Comparison of ENCODE assay signal across 14 cellular contexts in the genomic region with DNA sequence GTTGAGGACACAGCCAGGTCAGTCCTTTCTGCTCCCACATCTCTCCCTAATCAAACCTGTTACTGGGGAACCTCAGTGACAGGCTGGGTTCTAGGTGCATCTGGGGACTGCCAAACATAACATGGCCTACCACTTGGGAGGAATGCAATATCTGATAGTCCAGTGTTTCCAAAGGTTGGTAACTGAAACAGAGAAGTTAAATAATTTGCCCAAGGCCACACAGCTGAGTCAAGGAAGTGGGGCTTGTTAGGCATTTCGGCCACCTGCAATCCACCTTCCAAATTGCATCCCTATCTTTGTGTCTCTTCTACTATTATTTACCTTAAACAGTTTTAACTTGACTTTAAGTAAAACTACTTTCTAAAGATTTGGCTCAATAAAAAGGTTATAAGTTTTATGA.
DNase-seq lines count a peak whose midpoint lies in the region; ATAC-seq, FAIRE-seq and TF ChIP-seq lines count a peak whose summit lies in the region.
"Had no signal": no experiment of that assay in that cellular context is flagged by ENCODE, and none has a peak within 500 bp of the region (broad histone marks: within the 10 kb centered on the region; RNA-seq: fewer than 3 reads in every experiment).

No MANE protein-coding gene starts in this region.

- H3K27me3 ChIP-seq in H1 (replicated peaks in 1 of 4; ENCODE audit: control insufficient read depth in 3 of 4, extremely low read depth in 1 of 4, insufficient read depth in 3 of 4, low read length in 3 of 4) = no peaks in the 10 kb centered on the region
- H3K27me3 ChIP-seq in trophoblast cell (ENCODE audit: insufficient read depth, low read length) = no peaks in the 10 kb centered on the region
- H3K27me3 ChIP-seq in upper lobe of right lung = no peaks in the 10 kb centered on the region

- H4K8ac ChIP-seq in H1 (ENCODE audit: extremely low read depth, insufficient read depth, low read length) (0 out of 2 replicates have a peak overlapping the region, but pooled peaks have one; percentile 22), trophoblast cell (ENCODE audit: low read depth, low read length) (peak overlapping the region; percentile 62)

- peak overlapping the region; percentile 12 for H4K12ac ChIP-seq in trophoblast cell (ENCODE audit: low read depth, low read length)

- H2BK15ac ChIP-seq in H1 (ENCODE audit: low read length) = peak overlapping the region; percentile 96

- H3K36me3 ChIP-seq in H1 (ENCODE audit: control insufficient read depth in 2 of 4, insufficient read depth in 4 of 4, low read length in 3 of 4) (no peaks in the 10 kb centered on the region), trophoblast cell (ENCODE audit: control insufficient read depth in 1 of 2, insufficient read depth in 2 of 2, low read length in 2 of 2) (no peaks in the 10 kb centered on the region), upper lobe of right lung (no peaks in the 10 kb centered on the region)

- TF ChIP-seq CTCF in natural killer cell (IDR thresholded peaks at IDR 0.05) (no peak), H1 (IDR thresholded peaks at IDR 0.05; ENCODE audit: control extremely low read depth in 1 of 3, insufficient read depth in 1 of 3, low read depth in 1 of 3, low read length in 3 of 3) (no peak), upper lobe of right lung (IDR thresholded peaks at IDR 0.05) (no peak)

- no peak for TF ChIP-seq RAD21 in H1 (IDR thresholded peaks at IDR 0.05 in 1 of 2, conservative IDR thresholded peaks at IDR 0.05 in 1 of 2; ENCODE audit: low read depth in 2 of 2, low read length in 2 of 2)

- H3K9me3 ChIP-seq in H1 (ENCODE audit: insufficient read depth in 2 of 2, low read depth in 1 of 2, low read length in 1 of 2) (no peaks in the 10 kb centered on the region), trophoblast cell (ENCODE audit: insufficient read depth, low read depth, low read length) (no peaks in the 10 kb centered on the region), upper lobe of right lung (no peaks in the 10 kb centered on the region)

- H2BK12ac ChIP-seq in H1 (ENCODE audit: low read depth, low read length) (peak overlapping the region; percentile 98), trophoblast cell (ENCODE audit: low read length) (peak overlapping the region; percentile 81)

- H3K27ac ChIP-seq in H1 (ENCODE audit: low read depth, low read length) = peak overlapping the region; percentile 43
- no peak overlapping the region for H3K27ac ChIP-seq in trophoblast cell (ENCODE audit: low read depth, low read length)
- no peak overlapping the region for H3K27ac ChIP-seq in upper lobe of right lung

- H3K4me3 ChIP-seq in H1 (ENCODE audit: extremely low read depth in 1 of 4, insufficient read depth in 2 of 4, low read depth in 3 of 4, low read length in 4 of 4) = no peak overlapping the region
- H3K4me3 ChIP-seq in trophoblast cell (ENCODE audit: low read depth, low read length) = no peak overlapping the region
- no peak overlapping the region for H3K4me3 ChIP-seq in upper lobe of right lung
- H3K4me3 ChIP-seq: GM23338 had no signal

- TF ChIP-seq EP300 in H1 (IDR thresholded peaks at IDR 0.05; ENCODE audit: borderline replicate concordance in 1 of 2, low read depth in 2 of 2, low read length in 2 of 2) = no peak

- WGBS in H1 (ENCODE audit: extremely low coverage in 1 of 2, insufficient coverage in 1 of 2, insufficient read length in 1 of 2, insufficient replicate concordance in 2 of 2, low coverage in 1 of 2, low lambda C conversion rate in 2 of 2, missing lambda C conversion rate in 1 of 2), 2 experiments = 89% methylated on average over 1 of the region's 1 CpG; no CpG with 5 or more reads in 1 of the 2 experiments
- WGBS in trophoblast cell (ENCODE audit: extremely low coverage, insufficient coverage, insufficient read length) = no CpG with 5 or more reads among the region's 1 CpG

- no peaks in the 10 kb centered on the region for H3K23me2 ChIP-seq in H1 (ENCODE audit: low read depth, low read length)

- H2BK5ac ChIP-seq in H1 (ENCODE audit: low read depth, low read length) (peak overlapping the region; percentile 94), trophoblast cell (ENCODE audit: low read depth, low read length, poor library complexity) (peak overlapping the region; percentile 68)

- FAIRE-seq in H1 (lab: Jason Lieb, UNC) (no peak), urothelium cell line (lab: Jason Lieb, UNC) (peak; percentile 82)
- FAIRE-seq: GM12891, GM18507 had no signal

- no peaks in the 10 kb centered on the region for H3K9me3 Mint-ChIP-seq in natural killer cell
- H3K9me3 Mint-ChIP-seq in natural killer cell treated with Interleukin-12 subunit alpha and Interleukin-12 subunit beta and Interleukin-15 and Interleukin-18, amount 100 ng/mL, for 72 hours = no peaks in the 10 kb centered on the region
- H3K9me3 Mint-ChIP-seq: GM23338 had no signal

- no peak for DNase-seq in natural killer cell
- no peak for DNase-seq in natural killer cell treated with Interleukin-12 subunit alpha and Interleukin-12 subunit beta and Interleukin-15 and Interleukin-18, amount 100 ng/mL, for 72 hours (ENCODE audit: low spot score)
- DNase-seq in H1 (ENCODE audit: low read depth in 1 of 2, low spot score in 2 of 2) = no peak
- DNase-seq in trophoblast cell = no peak
- DNase-seq in urothelium cell line (ENCODE audit: low spot score) = no peak
- DNase-seq in upper lobe of right lung = no peak
- DNase-seq in dedifferentiated amniotic fluid mesenchymal stem cell (ENCODE audit: extremely low spot score) = no peak
- DNase-seq in kidney glomerular epithelial cell (lab: John Stamatoyannopoulos, UW) = no peak
- DNase-seq: NCI-H1694 treated with DMSO at 0.1 percent for 48 hours; NK-92 treated with Interleukin-12 subunit alpha and Interleukin-12 subunit beta, amount 100 ng/mL, for 24 hours; SHP77 treated with DMSO at 0.1 percent for 48 hours had no signal

- H3K4me3 Mint-ChIP-seq in natural killer cell = no peak overlapping the region
- H3K4me3 Mint-ChIP-seq in natural killer cell treated with Interleukin-12 subunit alpha and Interleukin-12 subunit beta and Interleukin-15 and Interleukin-18, amount 100 ng/mL, for 72 hours = no peak overlapping the region
- H3K4me3 Mint-ChIP-seq: GM23338 had no signal

- H3K23ac ChIP-seq in H1 (ENCODE audit: insufficient read length) (no peak overlapping the region), trophoblast cell (ENCODE audit: low read length) (no peak overlapping the region)

- H3K4me1 Mint-ChIP-seq in natural killer cell = peaks cover 36 to 54% of the 10 kb centered on the region in 2 donors
- peaks cover 9 to 32% of the 10 kb centered on the region in 2 donors for H3K4me1 Mint-ChIP-seq in natural killer cell treated with Interleukin-12 subunit alpha and Interleukin-12 subunit beta and Interleukin-15 and Interleukin-18, amount 100 ng/mL, for 72 hours (ENCODE audit: low read depth in 2 of 2)

- CTCF ChIA-PET in H1 (lab: Charles Lee; ENCODE audit: partially characterized antibody) = interaction anchor here (0.8 to 1.8 kb wide), 3 partner anchors 13 to 152 kb away, joined by 3 to 7 read pairs (median 3); no protein-coding TSS in a partner anchor

- H2BK120ac ChIP-seq in H1 (replicated peaks; ENCODE audit: low read depth, low read length) (peak overlapping the region; percentile 63), trophoblast cell (ENCODE audit: insufficient read depth, low read length, poor library complexity) (peak overlapping the region; percentile 72)

- no peaks in the 10 kb centered on the region for H3K79me1 ChIP-seq in H1 (ENCODE audit: low read depth, low read length)
- H3K79me1 ChIP-seq in trophoblast cell (ENCODE audit: low read length) = peaks cover 5% of the 10 kb centered on the region

- peak overlapping the region; percentile 53 for H4K91ac ChIP-seq in H1 (replicated peaks; ENCODE audit: insufficient read length, low read length)
- H4K91ac ChIP-seq in trophoblast cell (ENCODE audit: low read depth, low read length) = peak overlapping the region; percentile 86

- H3K14ac ChIP-seq in H1 (ENCODE audit: insufficient read length) (no peak overlapping the region), trophoblast cell (ENCODE audit: low read length) (peak overlapping the region; percentile 36)

- H3K9ac ChIP-seq in H1 (replicated peaks in 1 of 4; ENCODE audit: extremely low read depth in 1 of 4, low read depth in 3 of 4, low read length in 3 of 4) = no peak overlapping the region
- no peak overlapping the region for H3K9ac ChIP-seq in trophoblast cell (ENCODE audit: low read length)

- no peaks in the 10 kb centered on the region for H4K20me1 ChIP-seq in H1 (replicated peaks in 1 of 2; ENCODE audit: control insufficient read depth in 1 of 2, insufficient read depth in 2 of 2, low read length in 2 of 2)

- H3K27ac Mint-ChIP-seq in natural killer cell = peak overlapping the region; percentile 85 to 86
- no peak overlapping the region for H3K27ac Mint-ChIP-seq in natural killer cell treated with Interleukin-12 subunit alpha and Interleukin-12 subunit beta and Interleukin-15 and Interleukin-18, amount 100 ng/mL, for 72 hours

- no peaks in the 10 kb centered on the region for H3K27me3 Mint-ChIP-seq in natural killer cell (ENCODE audit: low read depth in 2 of 2)
- no peaks in the 10 kb centered on the region for H3K27me3 Mint-ChIP-seq in natural killer cell treated with Interleukin-12 subunit alpha and Interleukin-12 subunit beta and Interleukin-15 and Interleukin-18, amount 100 ng/mL, for 72 hours

- H2AK5ac ChIP-seq in H1 (ENCODE audit: low read depth, low read length) = peak overlapping the region; percentile 69; the same call in 1 of the 2 replicates
- H2AK5ac ChIP-seq in trophoblast cell (ENCODE audit: low read length) = peak overlapping the region; percentile 64

- H2AFZ ChIP-seq in H1 (ENCODE audit: low read length) (no peak overlapping the region), trophoblast cell (ENCODE audit: insufficient read depth, low read length, poor library complexity) (no peak overlapping the region)
- H2AFZ ChIP-seq: GM23338 had no signal

- H3K18ac ChIP-seq in H1 (ENCODE audit: extremely low read depth, low read length) (peak overlapping the region; percentile 71), trophoblast cell (ENCODE audit: low read length) (peak overlapping the region; percentile 90)

- H4K5ac ChIP-seq in H1 (ENCODE audit: insufficient read length, low read depth, low read length) = no peak overlapping the region

- peaks cover 0 to 6% (median under 1%) of the 10 kb centered on the region in 4 experiments; a peak in 3 of 7 replicates for H3K4me1 ChIP-seq in H1 (replicated peaks in 1 of 4; ENCODE audit: control insufficient read depth in 3 of 4, insufficient read depth in 4 of 4, low read length in 3 of 4)
- peaks cover 3 to 4% of the 10 kb centered on the region in 2 experiments for H3K4me1 ChIP-seq in trophoblast cell (ENCODE audit: control insufficient read depth in 1 of 2, insufficient read depth in 2 of 2, low read length in 2 of 2)
- H3K4me1 ChIP-seq in upper lobe of right lung = no peaks in the 10 kb centered on the region

- POLR2A ChIA-PET in H1 (lab: Charles Lee; ENCODE audit: partially characterized antibody) = no interaction called here

- H3K56ac ChIP-seq in H1 (replicated peaks; ENCODE audit: insufficient read length, low read depth, low read length) = no peak overlapping the region

- no peak for TF ChIP-seq POLR2A in H1 (IDR thresholded peaks at IDR 0.05; ENCODE audit: control extremely low read depth in 1 of 2, low read depth in 2 of 2, low read length in 2 of 2)

- peak overlapping the region; percentile 98; the same call in 1 of the 2 replicates for H2BK20ac ChIP-seq in H1 (ENCODE audit: low read length)

- H3K36me3 Mint-ChIP-seq in natural killer cell = no peaks in the 10 kb centered on the region
- no peaks in the 10 kb centered on the region for H3K36me3 Mint-ChIP-seq in natural killer cell treated with Interleukin-12 subunit alpha and Interleukin-12 subunit beta and Interleukin-15 and Interleukin-18, amount 100 ng/mL, for 72 hours

- H3K4ac ChIP-seq in H1 (replicated peaks; ENCODE audit: insufficient read length, low read depth, low read length) = peak overlapping the region; percentile 51
- peak overlapping the region; percentile 77 for H3K4ac ChIP-seq in trophoblast cell (ENCODE audit: low read depth, low read length)

- no peak for ATAC-seq in natural killer cell
- ATAC-seq in natural killer cell treated with Interleukin-12 subunit alpha and Interleukin-12 subunit beta and Interleukin-15 and Interleukin-18, amount 100 ng/mL, for 72 hours = no peak
- ATAC-seq in upper lobe of right lung = no peak

- intact Hi-C loops in natural killer cell (cut with micrococcal nuclease) = loop anchor here (1.0 kb wide), 1 partner anchor 20 kb away; no protein-coding TSS in a partner anchor
- intact Hi-C loops in upper lobe of right lung (cut with DNase I) = no loop called here

- H3K4me2 ChIP-seq in H1 (ENCODE audit: insufficient read depth in 1 of 2, low read depth in 2 of 2, low read length in 2 of 2) (no peak overlapping the region; a peak in 1 of 4 replicates), trophoblast cell (ENCODE audit: low read length) (no peak overlapping the region)
- H3K4me2 ChIP-seq: GM23338 had no signal

- H3K79me2 ChIP-seq in H1 (ENCODE audit: control insufficient read depth in 1 of 2, insufficient read depth in 2 of 2, low read length in 2 of 2) (no peaks in the 10 kb centered on the region), trophoblast cell (ENCODE audit: control insufficient read depth, insufficient read depth, low read length, poor library complexity) (peaks cover 2% of the 10 kb centered on the region)

Comparison
In these comparisons a context has a peak if more than half of its experiments do, and no peak if none do; other contexts are left out.
1. H3K27ac Mint-ChIP-seq: peak in natural killer cell (2 of 2); none in natural killer cell treated with Interleukin-12 subunit alpha and Interleukin-12 subunit beta and Interleukin-15 and Interleukin-18, amount 100 ng/mL, for 72 hours (0 of 2).